8 cellular contexts compared by ENCODE assay signal in the genomic region with DNA sequence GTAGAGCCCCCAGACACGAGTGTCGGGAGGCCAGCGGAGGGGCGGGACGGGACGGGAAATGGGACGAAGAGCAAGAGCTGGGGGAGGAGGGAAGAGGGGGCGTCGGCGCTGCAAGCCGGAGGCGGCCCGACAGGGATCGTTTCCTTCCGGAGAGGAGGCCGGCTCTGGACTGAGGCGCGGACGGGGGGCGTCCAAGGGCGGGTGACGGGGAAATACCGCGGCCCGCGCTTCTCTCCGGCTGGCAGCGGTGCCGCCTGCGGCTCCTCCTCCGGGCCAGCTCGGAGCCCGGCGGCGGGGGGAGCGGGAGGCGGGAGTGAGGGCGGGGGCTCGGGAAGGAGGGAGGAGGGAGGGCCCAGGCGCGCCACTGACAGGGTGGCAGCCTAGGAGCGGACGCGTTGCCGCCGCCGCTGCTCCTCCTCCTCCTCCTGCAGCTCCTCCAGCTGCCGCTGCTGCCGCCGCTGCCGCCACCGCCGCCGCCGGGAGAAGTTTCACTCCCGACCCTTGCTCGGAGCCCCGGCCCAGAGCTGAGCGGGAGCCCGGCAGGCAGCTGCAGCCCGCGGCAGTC. TPM values are rescaled to one million over a fixed set of nuclear protein-coding genes. Genes with fewer than 3 reads are reported as not detected.
A peak's percentile ranks its signal among the peaks of the same experiment; 100 is the strongest.
DNase-seq lines count a peak whose midpoint lies in the region; TF ChIP-seq lines count a peak whose summit lies in the region.

A gene (plus strand): TSS at position 364 of the 565 bp plus-strand sequence.

- H3K27ac ChIP-seq in breast epithelium (peak within 1 kb of the TSS; percentile 56 to 90), iPS-18a (ENCODE audit: low read length) (no peak within 1 kb of the TSS)

- no peaks in the 10 kb centered on the region; the same call in none of the 2 replicates for H3K27me3 ChIP-seq in Caco-2 (replicated peaks; ENCODE audit: control insufficient read depth, insufficient read depth, low read length)
- no peaks in the 10 kb centered on the region for H3K27me3 ChIP-seq in breast epithelium
- H3K27me3 ChIP-seq in iPS-18a (ENCODE audit: control insufficient read depth, insufficient read depth, low read length): peaks cover 51% of the 10 kb centered on the region

- CTCF ChIA-PET in Caco-2 (lab: Charles Lee): no interaction called here

- no peak for TF ChIP-seq CTCF in Caco-2 (IDR thresholded peaks at IDR 0.05; ENCODE audit: insufficient read depth in 1 of 2, low read depth in 1 of 2, low read length in 1 of 2, severe bottlenecking in 1 of 2, unreplicated experiment in 1 of 2)
- no peak for TF ChIP-seq CTCF in GM20000 (IDR thresholded peaks at IDR 0.05; ENCODE audit: extremely low read depth, missing control alignments)
- no peak for TF ChIP-seq CTCF in breast epithelium (IDR thresholded peaks at IDR 0.05)

- no peak for TF ChIP-seq POLR2A in breast epithelium (IDR thresholded peaks at IDR 0.05)

- H3K36me3 Mint-ChIP-seq in Caco-2 (ENCODE audit: insufficient read depth, unreplicated experiment): peaks cover 5% of the 10 kb centered on the region

- no TSS peak for BruUV-seq in Caco-2 (replicated peaks; lab: Mats Ljungman, UMichigan)

- POLR2A ChIA-PET in Caco-2 (lab: Charles Lee): no interaction called here

- peaks cover 15% of the 10 kb centered on the region for H3K4me1 Mint-ChIP-seq in Caco-2 (ENCODE audit: low read depth, unreplicated experiment)

- H3K36me3 ChIP-seq in Caco-2 (ENCODE audit: control insufficient read depth, insufficient read depth, low read length) (no peaks in the 10 kb centered on the region), breast epithelium (no peaks in the 10 kb centered on the region), iPS-18a (ENCODE audit: control insufficient read depth, low read depth, low read length) (no peaks in the 10 kb centered on the region)

- peaks cover 27% of the 10 kb centered on the region for H3K27me3 Mint-ChIP-seq in Caco-2 (ENCODE audit: insufficient read depth, unreplicated experiment)

- peak within 1 kb of the TSS; percentile 67 for H3K4me3 ChIP-seq in Caco-2 (ENCODE audit: low read depth, low read length)
- H3K4me3 ChIP-seq in breast epithelium: peak within 1 kb of the TSS; percentile 59 to 69 (median 61)
- H3K4me3 ChIP-seq in iPS-18a (ENCODE audit: low read length): peak within 1 kb of the TSS; percentile 64

- peak within 1 kb of the TSS; percentile 36 for H3K9ac ChIP-seq in iPS-18a (ENCODE audit: low read length)

- H3K4me1 ChIP-seq in Caco-2 (peaks cover 15% of the 10 kb centered on the region), breast epithelium (peaks cover 0 to 7% of the 10 kb centered on the region in 2 donors), iPS-18a (ENCODE audit: control insufficient read depth, low read depth, low read length) (no peaks in the 10 kb centered on the region)

- intact Hi-C loops in Caco-2 (cut with micrococcal nuclease; ENCODE audit: unreplicated experiment) (loop anchor here (5.0 to 10.0 kb wide), 3 partner anchors 171 to 1208 kb away; no protein-coding TSS in a partner anchor), breast epithelium (cut with DNase I; ENCODE audit: low total_unique reads) (no loop called here)

- H3K9me3 ChIP-seq in Caco-2: no peaks in the 10 kb centered on the region
- no peaks in the 10 kb centered on the region for H3K9me3 ChIP-seq in breast epithelium
- H3K9me3 ChIP-seq in iPS-18a (ENCODE audit: control insufficient read depth, low read depth, low read length): no peaks in the 10 kb centered on the region

- peak within 1 kb of the TSS; percentile 88 for H3K4me3 Mint-ChIP-seq in Caco-2 (ENCODE audit: unreplicated experiment)

- H3K9me3 Mint-ChIP-seq in Caco-2 (ENCODE audit: unreplicated experiment): no peaks in the 10 kb centered on the region

- DNase-seq in Caco-2 (peak; percentile 68 to 70), GM20000 (ENCODE audit: low spot score) (peak; percentile 50), HPDE6-E6E7 (ENCODE audit: extremely low spot score) (peak; percentile 65), SK-N-DZ (ENCODE audit: low spot score) (peak; percentile 71), breast epithelium (ENCODE audit: low spot score in 2 of 2) (peak; percentile 54 to 59), renal cortical epithelial cell (ENCODE audit: low read depth) (peak; percentile 35), activated gamma-delta T cell treated with Interleukin-2 at 50 U/mL for 16 hours (no peak)

- H3K27ac Mint-ChIP-seq in Caco-2 (ENCODE audit: unreplicated experiment): peak within 1 kb of the TSS; percentile 39

RNA-seq across cellular contexts. Expression of the gene that starts here (rescaled TPM):
- total RNA-seq in Caco-2 (2022) (0.32 and 0.46 TPM in 2 replicates), breast epithelium (1 to 10 TPM; 2.5 to 4.9 (median 3.7) TPM), renal cortical epithelial cell (0.70 and 2.1 TPM in 2 replicates)
- polyA plus RNA-seq in SK-N-DZ (2014; cell fraction: cytosol; rRNA removed): 1.00 and 2.3 TPM in 2 replicates
- polyA plus RNA-seq in SK-N-DZ (2014; cell fraction: nucleus; rRNA removed): 0.19 and 1.2 TPM in 2 replicates

Comparison
In these comparisons a context has a peak if more than half of its experiments do, and no peak if none do; other contexts are left out.
1. Peak in DNase-seq and H3K4me3 ChIP-seq in Caco-2; RNA of the gene not detected or under 1 TPM.